Comparison of ENCODE assay signal across 12 cellular contexts in the genomic region with DNA sequence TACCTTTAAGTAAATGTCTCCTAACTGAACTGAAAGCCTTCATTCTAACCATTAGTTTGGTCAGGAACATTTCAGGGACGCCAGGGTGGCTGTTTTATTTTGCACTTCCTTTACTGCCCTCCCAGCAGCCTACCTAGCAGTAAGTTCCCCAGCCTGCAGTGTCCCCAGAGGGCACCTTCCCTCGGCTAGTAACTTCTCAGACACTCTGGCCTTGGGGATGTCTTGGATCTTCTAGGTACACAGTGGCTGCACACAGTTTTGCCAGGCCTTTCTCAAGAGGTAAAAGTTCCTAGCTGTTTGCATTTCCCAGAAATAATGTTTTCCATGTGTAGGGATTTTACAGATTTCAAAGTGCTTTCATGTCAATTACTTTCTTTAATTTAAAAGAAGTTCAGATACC.
DNase-seq lines count a peak whose midpoint lies in the region; ATAC-seq lines count a peak whose summit lies in the region.
"Had no signal": no experiment of that assay in that cellular context is flagged by ENCODE, and none has a peak within 500 bp of the region (broad histone marks: within the 10 kb centered on the region; RNA-seq: fewer than 3 reads in every experiment).

No MANE protein-coding gene starts in this region.

- H3K9me3 ChIP-seq in HUES6 (ENCODE audit: control insufficient read depth, insufficient read depth, low read depth, low read length), result no peaks in the 10 kb centered on the region
- H3K9me3 ChIP-seq: HAP-1 had no signal

- no peaks in the 10 kb centered on the region for H3K36me3 ChIP-seq in HUES6 (ENCODE audit: control insufficient read depth, insufficient read depth, low read length)
- H3K36me3 ChIP-seq: HAP-1 had no signal

- peaks cover 11% of the 10 kb centered on the region for H3K4me1 ChIP-seq in HUES6 (ENCODE audit: control insufficient read depth, insufficient read depth, low read length)

- DNase-seq in caudate nucleus (lab: John Stamatoyannopoulos, UW), result peak in 1 of 61 donors; percentile 31
- DNase-seq in islet precursor cell, result peak; percentile 62
- peak in 3 of 49 donors; percentile 0 to 8 (median 1) for DNase-seq in substantia nigra (lab: John Stamatoyannopoulos, UW)
- no peak for DNase-seq in kidney glomerular epithelial cell (lab: John Stamatoyannopoulos, UW)
- DNase-seq: PC-3; stimulated activated naive B cell treated with anti-CD40 and anti-IgM and Interleukin-4, amounts not matched to agents 10 μg/mL and 1 μg/mL and 100 μg/mL, for 72 hours had no signal

- H3K4me3 ChIP-seq in HUES6 (ENCODE audit: low read depth, low read length), result peak overlapping the region; percentile 63
- H3K4me3 ChIP-seq: GM12878 had no signal

- peak overlapping the region; percentile 42 for H3K9ac ChIP-seq in HUES6 (ENCODE audit: low read length)

- ATAC-seq in HG02970 (IDR thresholded peaks at IDR 0.05; ENCODE audit: low FRiP score, unreplicated experiment) (no peak), GM21576 (IDR thresholded peaks at IDR 0.05; ENCODE audit: unreplicated experiment) (no peak), HG02973 (IDR thresholded peaks at IDR 0.05; ENCODE audit: unreplicated experiment) (no peak)
- ATAC-seq: GM12878, PC-3 had no signal

- H3K27me3 ChIP-seq in HUES6 (ENCODE audit: control insufficient read depth, insufficient read depth, low read length), result no peaks in the 10 kb centered on the region

- H3K27ac ChIP-seq in HUES6 (ENCODE audit: low read depth, low read length) (no peak overlapping the region), caudate nucleus (ENCODE audit: low read depth, low read length) (peak overlapping the region; percentile 3), substantia nigra (ENCODE audit: low read depth, low read length, poor library complexity, severe bottlenecking) (peak overlapping the region; percentile 71)
